In the genomic region with DNA sequence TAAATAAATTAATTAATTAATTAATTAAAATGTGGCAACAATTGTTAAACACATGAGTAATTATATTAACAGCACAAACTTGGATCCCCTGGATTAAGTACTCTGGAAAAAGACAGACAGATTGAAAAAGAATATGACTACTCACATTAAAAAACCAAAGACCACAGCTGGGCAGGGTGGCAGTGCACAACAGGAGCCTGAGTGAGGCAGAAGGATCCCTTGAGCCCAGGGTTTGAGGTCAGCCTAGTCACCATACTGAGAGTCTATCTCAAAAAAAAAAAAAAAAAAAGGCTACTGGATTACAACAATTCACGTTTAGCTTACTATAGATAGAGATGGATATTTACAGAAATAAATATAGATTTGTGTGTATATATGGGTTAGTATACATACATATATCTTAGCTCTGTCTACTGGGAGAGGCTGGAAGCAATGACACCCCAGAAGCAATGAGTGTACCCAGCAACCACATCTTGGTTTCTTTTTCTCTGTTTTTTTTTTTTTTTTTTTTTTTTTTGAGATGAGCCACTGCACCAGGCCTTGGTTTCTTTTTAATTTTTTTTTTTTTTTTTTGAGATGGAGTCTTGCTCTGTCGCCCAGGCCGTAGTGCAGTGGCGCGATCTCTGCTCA, we compare ENCODE assay signal across 9 cellular contexts.
"Had no signal": no experiment of that assay in that cellular context is flagged by ENCODE, and none has a peak within 500 bp of the region (broad histone marks: within the 10 kb centered on the region; RNA-seq: fewer than 3 reads in every experiment).

No MANE protein-coding gene starts in this region.

- H3K4me3 Mint-ChIP-seq: neural crest cell had no signal

- DNase-seq: activated gamma-delta T cell treated with Interleukin-2 at 50 U/mL for 16 hours, amniotic stem cell, right cardiac atrium, SIG-M5, small intestine, thyroid gland had no signal

- H3K4me1 Mint-ChIP-seq: neural crest cell had no signal

- H3K9me3 Mint-ChIP-seq: neural crest cell had no signal

- ATAC-seq: esophagus mucosa, left lobe of liver, right cardiac atrium had no signal
